ENCODE assay signal across 10 cellular contexts in the genomic region with DNA sequence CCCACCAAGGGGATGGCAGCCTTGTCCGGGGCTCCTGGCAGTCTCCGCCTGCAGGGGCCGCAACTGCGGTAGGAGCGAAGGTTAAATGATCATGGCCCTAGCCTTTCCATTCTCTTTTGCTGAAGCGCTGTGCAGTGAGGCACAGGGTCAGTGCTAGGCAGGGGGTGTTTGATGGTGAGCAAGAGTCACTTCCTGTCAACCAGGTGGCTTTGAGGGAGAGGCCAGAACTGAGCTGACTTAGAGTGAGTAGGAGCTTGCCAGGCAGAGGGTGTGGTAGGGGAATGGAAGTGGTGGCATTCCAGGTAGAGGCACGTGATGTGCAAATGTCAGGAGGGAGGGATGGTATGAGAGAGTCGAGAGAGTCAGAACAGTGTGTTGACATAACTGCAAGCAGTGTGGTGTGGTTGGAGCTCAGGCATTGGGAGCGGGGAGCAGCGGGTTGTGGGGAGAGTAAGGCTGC. TPM values are rescaled to one million over a fixed set of nuclear protein-coding genes. Genes with fewer than 3 reads are reported as not detected.
DNase-seq lines count a peak whose midpoint lies in the region; ATAC-seq, FAIRE-seq and TF ChIP-seq lines count a peak whose summit lies in the region.
"Had no signal": no experiment of that assay in that cellular context is flagged by ENCODE, and none has a peak within 500 bp of the region (broad histone marks: within the 10 kb centered on the region; RNA-seq: fewer than 3 reads in every experiment).

No MANE protein-coding gene starts in this region.

- H3K4me3 ChIP-seq in HCT116 (replicated peaks in 1 of 2; ENCODE audit: low read depth in 1 of 2, low read length in 2 of 2) (peak overlapping the region in 1 of 2 experiments; percentile 32; a peak in 2 of 4 replicates), astrocyte (ENCODE audit: insufficient read depth, low read depth, low read length) (no peak overlapping the region), mucosa of rectum (ENCODE audit: low read length in 2 of 2) (no peak overlapping the region)

- POLR2A ChIA-PET in CD4-positive, alpha-beta T cell (lab: Charles Lee): no interaction called here
- POLR2A ChIA-PET in HCT116 (lab: Charles Lee): interaction anchor here (1.0 to 2.6 kb wide), 5 partner anchors 8 to 60 kb away, joined by 3 to 11 read pairs (median 3); a partner anchor contains a TSS

- FAIRE-seq in astrocyte (lab: Jason Lieb, UNC): no peak
- FAIRE-seq: kidney had no signal

- H3K36me3 Mint-ChIP-seq in CD4-positive, alpha-beta T cell (ENCODE audit: low read depth): peaks cover 92% of the 10 kb centered on the region
- H3K36me3 Mint-ChIP-seq in astrocyte (ENCODE audit: low read depth, unreplicated experiment): peaks cover 14% of the 10 kb centered on the region

- RAD21 ChIA-PET in HCT116 (lab: Charles Lee; ENCODE audit: low non-redundant PET in 1 of 2, low total read pairs in 2 of 2, uncharacterized antibody in 2 of 2, unreplicated experiment in 2 of 2): interaction anchor here in 1 of 2 experiments (0.7 kb wide), 1 partner anchor 82 kb away, joined by 4 read pairs; no protein-coding TSS in a partner anchor

- peak overlapping the region; percentile 65 for H3K27ac Mint-ChIP-seq in CD4-positive, alpha-beta T cell
- no peak overlapping the region for H3K27ac Mint-ChIP-seq in astrocyte (ENCODE audit: unreplicated experiment)
- H3K27ac Mint-ChIP-seq: dendritic cell treated with granulocyte-macrophage colony-stimulating factor and Interleukin-4, amounts not matched to agents 40 ng/mL and 50 ng/mL, for 4 days had no signal

- H3K9ac ChIP-seq in HCT116 (ENCODE audit: low read length) (peak overlapping the region; percentile 60), astrocyte (ENCODE audit: low read length) (no peak overlapping the region), mucosa of rectum (ENCODE audit: low read depth in 1 of 2, low read length in 2 of 2) (no peak overlapping the region)

- no peak for TF ChIP-seq CTCF in CD4-positive, alpha-beta T cell (IDR thresholded peaks at IDR 0.05)
- peak in 2 of 3 experiments; percentile 39 to 50; a peak in 4 of 6 replicates for TF ChIP-seq CTCF in HCT116 (IDR thresholded peaks at IDR 0.05 in 2 of 3, conservative IDR thresholded peaks at IDR 0.05 in 1 of 3; ENCODE audit: borderline replicate concordance in 1 of 3, insufficient read depth in 1 of 3, low read depth in 2 of 3, low read length in 2 of 3)
- TF ChIP-seq CTCF in astrocyte (IDR thresholded peaks at IDR 0.05; ENCODE audit: insufficient read depth, low read depth, low read length): no peak

- no peaks in the 10 kb centered on the region for H4K20me1 ChIP-seq in HCT116 (ENCODE audit: insufficient read depth)
- H4K20me1 ChIP-seq in astrocyte (ENCODE audit: insufficient read depth, low read length): no peaks in the 10 kb centered on the region

- H3K9me3 ChIP-seq in CD4-positive, alpha-beta T cell (ENCODE audit: control insufficient read depth, low read length): no peaks in the 10 kb centered on the region
- H3K9me3 ChIP-seq in HCT116 (ENCODE audit: control insufficient read depth in 1 of 2, insufficient read depth in 1 of 2, low read depth in 1 of 2, low read length in 2 of 2) (no peaks in the 10 kb centered on the region), astrocyte (ENCODE audit: insufficient read depth, low read depth, low read length) (no peaks in the 10 kb centered on the region), mucosa of rectum (ENCODE audit: control insufficient read depth in 2 of 2, low read length in 2 of 2) (no peaks in the 10 kb centered on the region)

- no peak for TF ChIP-seq POLR2A in HCT116 (IDR thresholded peaks at IDR 0.05; ENCODE audit: borderline replicate concordance, extremely low read depth, insufficient read depth, insufficient read length)

- CTCF ChIA-PET in CD4-positive, alpha-beta T cell (lab: Charles Lee): interaction anchor here (1.2 to 2.6 kb wide), 2 partner anchors 15 to 53 kb away, joined by 5 to 6 read pairs; a partner anchor contains a TSS
- CTCF ChIA-PET in HCT116 (lab: Charles Lee): interaction anchor here (0.6 to 1.0 kb wide), 3 partner anchors 15 to 82 kb away, joined by 3 to 4 read pairs (median 3); no protein-coding TSS in a partner anchor

- peaks cover 8% of the 10 kb centered on the region for H3K4me1 Mint-ChIP-seq in CD4-positive, alpha-beta T cell (ENCODE audit: low read depth)
- H3K4me1 Mint-ChIP-seq in astrocyte (ENCODE audit: low read depth, unreplicated experiment): peaks cover 11% of the 10 kb centered on the region

- no peak for ATAC-seq in CD4-positive, alpha-beta T cell (ENCODE audit: poor library complexity)
- ATAC-seq in HCT116 (peak; percentile 80), HG02798 (IDR thresholded peaks at IDR 0.05; ENCODE audit: poor library complexity, unreplicated experiment) (no peak), GM19463 (IDR thresholded peaks at IDR 0.05; ENCODE audit: unreplicated experiment) (no peak), HG03442 (IDR thresholded peaks at IDR 0.05; ENCODE audit: unreplicated experiment) (no peak)

- no peaks in the 10 kb centered on the region for H3K9me2 ChIP-seq in HCT116 (ENCODE audit: insufficient read depth)

- no TSS peak for BruUV-seq in HCT116 (replicated peaks; lab: Mats Ljungman, UMichigan)

- TF ChIP-seq RAD21 in HCT116 (IDR thresholded peaks at IDR 0.05; ENCODE audit: low read depth): peak; percentile 44; the same call in 1 of the 2 replicates

- no peak overlapping the region for H3K4me3 Mint-ChIP-seq in CD4-positive, alpha-beta T cell
- H3K4me3 Mint-ChIP-seq in astrocyte (ENCODE audit: unreplicated experiment): peak overlapping the region; percentile 17
- H3K4me3 Mint-ChIP-seq: dendritic cell treated with granulocyte-macrophage colony-stimulating factor and Interleukin-4, amounts not matched to agents 40 ng/mL and 50 ng/mL, for 4 days had no signal

- peaks cover 0 to 33% of the 10 kb centered on the region in 2 experiments; a peak in 1 of 4 replicates for H3K36me3 ChIP-seq in HCT116 (ENCODE audit: control insufficient read depth in 1 of 2, insufficient read depth in 2 of 2, low read length in 2 of 2)
- H3K36me3 ChIP-seq in astrocyte (ENCODE audit: insufficient read depth, low read length): no peaks in the 10 kb centered on the region
- peaks cover 18 to 24% of the 10 kb centered on the region in 2 donors for H3K36me3 ChIP-seq in mucosa of rectum (ENCODE audit: control insufficient read depth in 2 of 2, insufficient read depth in 2 of 2, low read length in 2 of 2)

- H2AFZ ChIP-seq in HCT116 (ENCODE audit: low read depth, low read length, poor library complexity, severe bottlenecking) (no peak overlapping the region), astrocyte (ENCODE audit: low read depth, low read length) (no peak overlapping the region)

- H3K27me3 ChIP-seq in CD4-positive, alpha-beta T cell (ENCODE audit: control insufficient read depth, insufficient read depth, low read length): no peaks in the 10 kb centered on the region
- H3K27me3 ChIP-seq in HCT116 (ENCODE audit: insufficient read depth, low read length) (no peaks in the 10 kb centered on the region), astrocyte (ENCODE audit: insufficient read depth, low read length) (no peaks in the 10 kb centered on the region), mucosa of rectum (ENCODE audit: control insufficient read depth in 2 of 2, insufficient read depth in 2 of 2, low read length in 2 of 2) (no peaks in the 10 kb centered on the region)

- H3K4me2 ChIP-seq in HCT116 (ENCODE audit: low read length): peak overlapping the region; percentile 73
- H3K4me2 ChIP-seq in astrocyte (ENCODE audit: low read length): no peak overlapping the region

- peak in 1 of 10 experiments; percentile 29 for DNase-seq in CD4-positive, alpha-beta T cell
- DNase-seq in HCT116 (ENCODE audit: low read depth, low spot score): peak; percentile 86
- DNase-seq in astrocyte (ENCODE audit: low read depth): no peak
- no peak for DNase-seq in kidney glomerular epithelial cell (lab: John Stamatoyannopoulos, UW)
- DNase-seq: kidney had no signal

- no peak overlapping the region for H3K27ac ChIP-seq in CD4-positive, alpha-beta T cell (ENCODE audit: low read depth, low read length)
- peak overlapping the region; percentile 79 for H3K27ac ChIP-seq in HCT116 (ENCODE audit: low read depth, low read length)
- no peak overlapping the region for H3K27ac ChIP-seq in astrocyte (ENCODE audit: low read depth, low read length)
- H3K27ac ChIP-seq in mucosa of rectum (ENCODE audit: low read depth in 2 of 2, low read length in 2 of 2): peak overlapping the region; percentile 86 to 91

- H3K4me1 ChIP-seq in HCT116 (ENCODE audit: control insufficient read depth in 1 of 2, insufficient read depth in 2 of 2, low read length in 2 of 2) (peaks cover 48 to 66% of the 10 kb centered on the region in 2 experiments), astrocyte (ENCODE audit: insufficient read depth, low read length) (peaks cover 16% of the 10 kb centered on the region), mucosa of rectum (ENCODE audit: control insufficient read depth in 2 of 2, insufficient read depth in 2 of 2, low read length in 2 of 2) (peaks cover 14 to 18% of the 10 kb centered on the region in 2 donors)

- H3K79me2 ChIP-seq in HCT116 (ENCODE audit: insufficient read depth, low read length) (peaks cover 32% of the 10 kb centered on the region), astrocyte (ENCODE audit: insufficient read depth, low read length) (no peaks in the 10 kb centered on the region)

- H3K27me3 Mint-ChIP-seq in CD4-positive, alpha-beta T cell: no peaks in the 10 kb centered on the region
- peaks cover 4% of the 10 kb centered on the region for H3K27me3 Mint-ChIP-seq in astrocyte (ENCODE audit: low read depth, unreplicated experiment)
- H3K27me3 Mint-ChIP-seq: dendritic cell treated with granulocyte-macrophage colony-stimulating factor and Interleukin-4, amounts not matched to agents 40 ng/mL and 50 ng/mL, for 4 days had no signal

- H3K9me3 Mint-ChIP-seq in CD4-positive, alpha-beta T cell: no peaks in the 10 kb centered on the region
- H3K9me3 Mint-ChIP-seq in astrocyte (ENCODE audit: unreplicated experiment): peaks cover 2% of the 10 kb centered on the region
- H3K9me3 Mint-ChIP-seq: dendritic cell treated with granulocyte-macrophage colony-stimulating factor and Interleukin-4, amounts not matched to agents 40 ng/mL and 50 ng/mL, for 4 days had no signal

- intact Hi-C loops in CD4-positive, alpha-beta T cell (cut with DNase I, micrococcal nuclease): no loop called here
- intact Hi-C loops in HCT116 (cut with micrococcal nuclease): no loop called here

TF ChIP-seq in HCT116, 20 proteins besides CTCF, POLR2A, EP300 and RAD21 (continues in another document):
- peak; percentile 67 for TF ChIP-seq POLR2AphosphoS5 (IDR thresholded peaks at IDR 0.05; ENCODE audit: low read depth, low read length)
- peak; percentile 83; the same call in 1 of the 2 replicates for TF ChIP-seq SIN3A (IDR thresholded peaks at IDR 0.05; ENCODE audit: low read depth)
- peak; percentile 91 for TF ChIP-seq SP1 (IDR thresholded peaks at IDR 0.05; ENCODE audit: low read depth)
- TF ChIP-seq JUND (IDR thresholded peaks at IDR 0.05): peak; percentile 67
- TF ChIP-seq CBX3 (IDR thresholded peaks at IDR 0.05; ENCODE audit: low read depth): peak; percentile 78

RNA-seq across cellular contexts. Expression of a gene that starts 33.1 kb away (rescaled TPM):
- total RNA-seq in CD4-positive, alpha-beta T cell: 10 to 100 TPM; 13.2 to 14.1 TPM
- total RNA-seq in HCT116 (2021; ENCODE audit: unreplicated experiment) (25.9 TPM), astrocyte (4.3 and 5.6 TPM in 2 replicates)
- polyA plus RNA-seq in HCT116 (2012): 10.8 and 12.3 TPM in 2 replicates

RNA-seq across cellular contexts. Expression of a gene that starts 52.8 kb away (rescaled TPM):
- total RNA-seq in CD4-positive, alpha-beta T cell: 10 to 100 TPM; 18.0 to 19.0 TPM
- total RNA-seq in HCT116 (2021; ENCODE audit: unreplicated experiment) (133 TPM), astrocyte (25.4 and 31.2 TPM in 2 replicates)
- polyA plus RNA-seq in HCT116 (2012): 44.4 and 49.4 TPM in 2 replicates

Comparison
In these comparisons a context has a peak if more than half of its experiments do, and no peak if none do; other contexts are left out.
1. H3K27ac ChIP-seq: peak in HCT116 (single experiment) and mucosa of rectum (2 of 2); none in CD4-positive, alpha-beta T cell (single experiment) and astrocyte (single experiment).
2. CTCF ChIP-seq: peak in HCT116 (2 of 3); none in CD4-positive, alpha-beta T cell (single experiment) and astrocyte (single experiment).